In the genomic region with DNA sequence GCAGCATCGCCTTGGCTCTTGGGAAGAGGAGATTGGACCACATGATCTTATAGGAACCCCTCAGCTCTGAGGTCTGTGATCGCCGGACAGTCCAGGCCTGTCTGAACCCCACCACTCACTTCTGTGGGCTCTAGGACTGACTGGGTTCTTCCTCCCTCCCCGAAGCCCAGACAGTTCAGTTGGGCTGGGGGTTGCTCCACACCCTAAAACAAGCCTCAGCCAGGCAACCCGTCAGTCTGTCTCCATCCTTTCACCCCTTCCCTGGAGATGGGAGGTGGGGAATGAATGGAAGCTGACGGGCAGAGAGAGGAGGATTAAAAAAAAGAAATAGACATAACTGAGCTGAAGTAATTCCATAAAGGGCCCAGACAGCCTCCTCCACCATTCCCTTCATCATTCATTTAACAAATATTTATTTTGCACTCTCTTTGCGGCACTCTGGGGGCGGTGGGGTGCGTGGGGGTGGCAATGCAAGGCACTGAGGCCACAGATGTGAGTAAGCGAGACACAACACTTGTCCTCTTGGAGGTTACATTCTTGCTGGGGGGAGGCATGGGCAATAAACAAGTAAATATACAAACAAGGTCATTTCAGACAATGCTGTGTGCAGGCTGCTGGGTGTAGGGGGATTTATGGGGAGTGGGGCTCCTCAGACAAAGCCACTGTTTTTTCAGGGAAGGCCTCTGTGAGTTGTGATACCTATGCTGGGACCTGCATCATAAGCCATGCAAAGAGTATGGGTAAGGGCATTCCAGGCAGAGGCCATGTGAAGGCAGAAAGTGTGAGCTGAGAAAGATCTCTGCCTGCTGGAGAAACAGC, we compare ENCODE assay signal across 9 cellular contexts. TPM values are rescaled to one million over a fixed set of nuclear protein-coding genes. Genes with fewer than 3 reads are reported as not detected.
A peak's percentile ranks its signal among the peaks of the same experiment; 100 is the strongest.
DNase-seq lines count a peak whose midpoint lies in the region; ATAC-seq, FAIRE-seq and TF ChIP-seq lines count a peak whose summit lies in the region.
"Had no signal": no experiment of that assay in that cellular context is flagged by ENCODE, and none has a peak within 500 bp of the region (broad histone marks: within the 10 kb centered on the region; RNA-seq: fewer than 3 reads in every experiment).

No MANE protein-coding gene starts in this region.

- no peaks in the 10 kb centered on the region for H3K9me3 ChIP-seq in WERI-Rb-1 (ENCODE audit: severe bottlenecking)

- DNase-seq in activated CD4-positive, alpha-beta T cell treated with anti-CD3 and anti-CD28 coated beads for 48 hours, result peak; percentile 34
- no peak for DNase-seq in activated CD4-positive, alpha-beta T cell treated with anti-CD3 and anti-CD28 coated beads for 1 hour
- DNase-seq in WERI-Rb-1 (no peak), foreskin keratinocyte (no peak), mesenteric fat pad (ENCODE audit: low spot score) (no peak), HTR-8/SVneo (ENCODE audit: insufficient read length, low spot score) (no peak)
- DNase-seq in stimulated activated naive CD4-positive, alpha-beta T cell treated with Interleukin-2 at 50 U/mL for 16 hours (lab: John Stamatoyannopoulos, UW), result peak; percentile 42

- H3K27me3 ChIP-seq in WERI-Rb-1 (ENCODE audit: insufficient read depth, low read depth, severe bottlenecking) (no peaks in the 10 kb centered on the region), foreskin keratinocyte (no peaks in the 10 kb centered on the region)

- H3K27ac ChIP-seq in WERI-Rb-1 (peak overlapping the region; percentile 72), foreskin keratinocyte (peak overlapping the region; percentile 83)

- TF ChIP-seq CTCF in WERI-Rb-1 (IDR thresholded peaks at IDR 0.05; ENCODE audit: low read depth, low read length), result no peak
- TF ChIP-seq CTCF in foreskin keratinocyte (conservative IDR thresholded peaks at IDR 0.05), result no peak

- no peak for FAIRE-seq in HTR-8/SVneo (lab: Jason Lieb, UNC)

- H3K36me3 ChIP-seq in WERI-Rb-1, result no peaks in the 10 kb centered on the region

- H3K4me3 ChIP-seq in WERI-Rb-1 (ENCODE audit: low read depth, low read length), result peak overlapping the region; percentile 38

- ATAC-seq in foreskin keratinocyte (no peak), GM18861 (IDR thresholded peaks at IDR 0.05; ENCODE audit: unreplicated experiment) (no peak)

- peaks cover 32% of the 10 kb centered on the region for H3K4me1 ChIP-seq in foreskin keratinocyte

RNA-seq across cellular contexts. Expression of gene WNT10A, which starts 12.9 kb away (rescaled TPM):
- total RNA-seq in foreskin keratinocyte (2.8 and 3.5 TPM in 2 replicates), mesenteric fat pad (not detected)
- 2.8 and 4.1 TPM in 2 replicates for polyA plus RNA-seq in foreskin keratinocyte
- polyA plus RNA-seq: BJ had no signal

RNA-seq across cellular contexts. Expression of gene WNT6, which starts 34.0 kb away (rescaled TPM):
- total RNA-seq in foreskin keratinocyte, result not detected in 2 replicates
- polyA plus RNA-seq in foreskin keratinocyte, result not detected in 2 replicates
- total RNA-seq in mesenteric fat pad, result 0.90 TPM
- polyA plus RNA-seq: BJ had no signal

Comparison
In these comparisons a context has a peak if more than half of its experiments do, and no peak if none do; other contexts are left out.
1. DNase-seq: peak in activated CD4-positive, alpha-beta T cell treated with anti-CD3 and anti-CD28 coated beads for 48 hours (single experiment) and stimulated activated naive CD4-positive, alpha-beta T cell treated with Interleukin-2 at 50 U/mL for 16 hours (single experiment); none in activated CD4-positive, alpha-beta T cell treated with anti-CD3 and anti-CD28 coated beads for 1 hour (single experiment), WERI-Rb-1 (single experiment), foreskin keratinocyte (0 of 2), mesenteric fat pad (single experiment) and HTR-8/SVneo (single experiment).